In the genomic region with DNA sequence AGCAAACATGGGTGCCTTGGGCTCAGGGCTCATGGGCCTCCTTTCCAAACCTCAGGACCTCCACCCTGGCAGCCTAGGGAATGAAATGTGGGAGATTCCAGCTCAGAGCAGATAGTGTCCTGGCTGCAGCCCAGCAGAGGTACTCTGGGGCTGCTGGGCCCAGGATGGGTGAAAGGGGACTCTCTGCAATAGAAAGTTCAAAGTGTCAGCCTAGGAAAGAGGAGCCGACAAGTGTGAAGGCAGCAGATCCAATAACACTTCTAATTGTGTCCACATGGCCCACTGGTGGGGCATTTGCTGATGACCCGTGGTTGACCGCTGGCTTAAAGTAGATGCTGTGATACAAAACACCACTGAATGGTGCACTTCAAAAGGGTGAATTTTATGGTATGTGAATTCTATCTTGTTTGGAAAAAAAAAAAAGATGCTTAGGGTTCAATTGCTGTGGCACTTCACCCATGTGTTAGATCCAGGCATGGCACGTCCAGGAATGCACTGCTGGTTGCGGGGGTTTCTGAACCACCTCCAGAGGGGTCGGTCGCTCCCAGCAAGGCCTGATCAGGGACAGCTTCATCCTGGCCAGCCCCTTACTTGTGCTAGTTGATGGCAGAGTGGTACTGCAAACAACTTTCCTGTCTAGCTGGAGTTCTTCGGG, we compare ENCODE assay signal across 14 cellular contexts. TPM values are rescaled to one million over a fixed set of nuclear protein-coding genes. Genes with fewer than 3 reads are reported as not detected.
DNase-seq lines count a peak whose midpoint lies in the region; ATAC-seq and TF ChIP-seq lines count a peak whose summit lies in the region.
"Had no signal": no experiment of that assay in that cellular context is flagged by ENCODE, and none has a peak within 500 bp of the region (broad histone marks: within the 10 kb centered on the region; RNA-seq: fewer than 3 reads in every experiment).

No MANE protein-coding gene starts in this region.

- TF ChIP-seq CTCF in right atrium auricular region (IDR thresholded peaks at IDR 0.05) (no peak), fibroblast of the aortic adventitia (IDR thresholded peaks at IDR 0.05; ENCODE audit: insufficient read depth, low read length) (no peak), progenitor cell of endocrine pancreas (IDR thresholded peaks at IDR 0.05; ENCODE audit: unreplicated experiment) (no peak)

- peaks cover 23% of the 10 kb centered on the region for H3K36me3 Mint-ChIP-seq in progenitor cell of endocrine pancreas (ENCODE audit: insufficient read depth)
- H3K36me3 Mint-ChIP-seq: activated naive CD8-positive, alpha-beta T cell; memory B cell had no signal

- peaks cover 37% of the 10 kb centered on the region for H3K36me3 ChIP-seq in right atrium auricular region

- peaks cover 19% of the 10 kb centered on the region for H3K4me1 Mint-ChIP-seq in progenitor cell of endocrine pancreas (ENCODE audit: low read depth)
- H3K4me1 Mint-ChIP-seq: memory B cell had no signal

- H3K27ac Mint-ChIP-seq in progenitor cell of endocrine pancreas, result peak overlapping the region; percentile 87
- H3K27ac Mint-ChIP-seq: activated naive CD8-positive, alpha-beta T cell; memory B cell had no signal

- no peaks in the 10 kb centered on the region for H3K9me3 ChIP-seq in right atrium auricular region
- H3K9me3 ChIP-seq: heart left ventricle, prostate gland had no signal

- DNase-seq in right atrium auricular region (ENCODE audit: low spot score) (no peak), Right ventricle myocardium superior (no peak), fibroblast of the aortic adventitia (ENCODE audit: low read depth) (peak; percentile 29), progenitor cell of endocrine pancreas (ENCODE audit: low spot score, unreplicated experiment) (no peak), NCI-H82 (lab: John Stamatoyannopoulos, UW) (no peak), NCI-H446 (lab: John Stamatoyannopoulos, UW) (no peak)
- no peak for DNase-seq in stimulated activated CD4-positive, alpha-beta T cell treated with anti-CD3 and anti-CD28 coated beads, Interleukin-4, amount 100 ng/mL, for 1 hour
- DNase-seq: effector CD4-positive, alpha-beta T cell; NCI-H226 had no signal

- peak overlapping the region; percentile 36 to 62 for H3K27ac ChIP-seq in right atrium auricular region

- intact Hi-C loops in Right ventricle myocardium superior (cut with DNase I), result no loop called here

- H3K27me3 ChIP-seq in right atrium auricular region, result no peaks in the 10 kb centered on the region
- H3K27me3 ChIP-seq: heart left ventricle had no signal

- ATAC-seq in Right ventricle myocardium superior (ENCODE audit: poor library complexity) (no peak), GM19467 (IDR thresholded peaks at IDR 0.05; ENCODE audit: unreplicated experiment) (no peak)
- ATAC-seq: heart left ventricle had no signal

- no peak overlapping the region for H3K4me3 Mint-ChIP-seq in progenitor cell of endocrine pancreas (ENCODE audit: low read depth)
- H3K4me3 Mint-ChIP-seq: activated naive CD8-positive, alpha-beta T cell; memory B cell had no signal

- no peaks in the 10 kb centered on the region for H3K27me3 Mint-ChIP-seq in progenitor cell of endocrine pancreas
- H3K27me3 Mint-ChIP-seq: activated naive CD8-positive, alpha-beta T cell had no signal

- H3K4me3 ChIP-seq in right atrium auricular region (no peak overlapping the region), fibroblast of the aortic adventitia (ENCODE audit: low read depth, low read length) (no peak overlapping the region)
- H3K4me3 ChIP-seq: heart left ventricle, prostate gland had no signal

- H3K9me3 Mint-ChIP-seq in progenitor cell of endocrine pancreas (ENCODE audit: low read depth), result no peaks in the 10 kb centered on the region
- H3K9me3 Mint-ChIP-seq: memory B cell had no signal

- H3K4me1 ChIP-seq in right atrium auricular region, result peaks cover 0 to 82% of the 10 kb centered on the region in 2 donors

RNA-seq across cellular contexts. Expression of a gene that starts 20.9 kb away (rescaled TPM):
- total RNA-seq in right atrium auricular region, result 100 to 1,000 TPM in 1 of 2 donors, 10 to 100 TPM in 1; 62.3 to 119 TPM
- total RNA-seq in Right ventricle myocardium superior, result 63.0 TPM
- 65.0 and 75.7 TPM in 2 replicates for total RNA-seq in fibroblast of the aortic adventitia (ENCODE audit: low replicate concordance)
- total RNA-seq in progenitor cell of endocrine pancreas, result 93.2 and 94.4 TPM in 2 replicates
